Comparison of ENCODE assay signal across 9 cellular contexts in the genomic region with DNA sequence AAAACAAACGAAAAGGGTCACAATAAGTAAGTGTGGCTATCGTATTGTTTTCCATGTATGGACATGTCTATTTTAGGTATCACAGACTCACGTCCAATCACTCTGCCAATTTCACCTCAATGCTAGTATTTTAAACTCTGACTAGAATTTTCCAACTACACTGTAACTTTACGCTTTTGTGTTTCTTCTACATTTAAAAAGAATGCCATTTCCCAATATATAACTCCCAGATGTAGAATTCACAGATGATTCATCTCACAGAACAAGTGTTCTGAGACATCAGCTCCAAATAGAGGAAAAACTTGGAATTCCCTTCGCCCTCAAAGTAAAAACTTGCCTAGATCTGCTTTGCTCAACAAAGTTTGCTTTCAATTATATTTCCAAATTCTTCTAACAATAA. TPM values are rescaled to one million over a fixed set of nuclear protein-coding genes. Genes with fewer than 3 reads are reported as not detected.
DNase-seq lines count a peak whose midpoint lies in the region; ATAC-seq and TF ChIP-seq lines count a peak whose summit lies in the region.
"Had no signal": no experiment of that assay in that cellular context is flagged by ENCODE, and none has a peak within 500 bp of the region (broad histone marks: within the 10 kb centered on the region; RNA-seq: fewer than 3 reads in every experiment).

No MANE protein-coding gene starts in this region.

- ATAC-seq in left cardiac atrium (no peak), lower lobe of right lung (no peak)
- no peak for ATAC-seq in stimulated activated memory B cell treated with anti-CD40 and anti-IgM and Interleukin-4, amounts not matched to agents 10 μg/mL and 1 μg/mL and 100 μg/mL, for 72 hours

- H3K36me3 ChIP-seq in cardiac muscle cell (no peaks in the 10 kb centered on the region), breast epithelium (no peaks in the 10 kb centered on the region), lower lobe of right lung (no peaks in the 10 kb centered on the region), transverse colon (no peaks in the 10 kb centered on the region)

- H3K27me3 ChIP-seq in cardiac muscle cell = no peaks in the 10 kb centered on the region
- no peaks in the 10 kb centered on the region for H3K27me3 ChIP-seq in breast epithelium
- no peaks in the 10 kb centered on the region for H3K27me3 ChIP-seq in lower lobe of right lung (ENCODE audit: low read depth)
- H3K27me3 ChIP-seq in transverse colon = no peaks in the 10 kb centered on the region

- DNase-seq in cardiac muscle cell (ENCODE audit: low read depth in 1 of 2, low spot score in 1 of 2) = peak in 1 of 2 donors; percentile 47
- DNase-seq in left cardiac atrium = no peak
- DNase-seq in breast epithelium (ENCODE audit: low spot score in 2 of 2) = no peak
- DNase-seq in lower lobe of right lung = no peak
- DNase-seq in transverse colon = no peak
- no peak for DNase-seq in middle frontal gyrus (ENCODE audit: extremely low spot score, low spot score)
- DNase-seq in CD14-positive monocyte (ENCODE audit: low spot score) = no peak

- H3K4me3 ChIP-seq in cardiac muscle cell = no peak overlapping the region
- H3K4me3 ChIP-seq in breast epithelium = no peak overlapping the region
- H3K4me3 ChIP-seq in lower lobe of right lung = no peak overlapping the region
- no peak overlapping the region for H3K4me3 ChIP-seq in transverse colon

- H3K4me3 Mint-ChIP-seq in stimulated activated memory B cell treated with anti-CD40 and anti-IgM and Interleukin-4, amounts not matched to agents 10 μg/mL and 1 μg/mL and 100 μg/mL, for 72 hours = no peak overlapping the region
- no peak overlapping the region for H3K4me3 Mint-ChIP-seq in CD14-positive monocyte
- H3K4me3 Mint-ChIP-seq: B cell had no signal

- TF ChIP-seq EP300 in transverse colon (IDR thresholded peaks at IDR 0.05; ENCODE audit: low read depth) = no peak

- in situ Hi-C loops in transverse colon (cut with MboI; ENCODE audit: low pct_ligation_motif_present in 1 of 4, low pct_unique_long_range_greater_than_20kb in 1 of 4, low sequenced_read_pairs in 3 of 4) = no loop called here

- H3K27ac Mint-ChIP-seq in stimulated activated memory B cell treated with anti-CD40 and anti-IgM and Interleukin-4, amounts not matched to agents 10 μg/mL and 1 μg/mL and 100 μg/mL, for 72 hours = no peak overlapping the region
- H3K27ac Mint-ChIP-seq in CD14-positive monocyte = no peak overlapping the region
- H3K27ac Mint-ChIP-seq: B cell had no signal

- H3K27me3 Mint-ChIP-seq in stimulated activated memory B cell treated with anti-CD40 and anti-IgM and Interleukin-4, amounts not matched to agents 10 μg/mL and 1 μg/mL and 100 μg/mL, for 72 hours = no peaks in the 10 kb centered on the region
- H3K27me3 Mint-ChIP-seq in CD14-positive monocyte (ENCODE audit: low read depth in 3 of 3) = no peaks in the 10 kb centered on the region

- intact Hi-C loops in left cardiac atrium (cut with DNase I) (no loop called here), breast epithelium (cut with DNase I; ENCODE audit: low total_unique reads) (no loop called here), lower lobe of right lung (cut with DNase I) (no loop called here), transverse colon (cut with DNase I; ENCODE audit: low total_unique reads) (no loop called here), CD14-positive monocyte (cut with micrococcal nuclease) (no loop called here)

- H3K9me3 ChIP-seq in cardiac muscle cell (ENCODE audit: low read depth) = no peaks in the 10 kb centered on the region
- no peaks in the 10 kb centered on the region for H3K9me3 ChIP-seq in breast epithelium
- no peaks in the 10 kb centered on the region for H3K9me3 ChIP-seq in lower lobe of right lung
- no peaks in the 10 kb centered on the region for H3K9me3 ChIP-seq in transverse colon

- TF ChIP-seq CTCF in cardiac muscle cell (IDR thresholded peaks at IDR 0.05; ENCODE audit: low read depth, low read length) (no peak), breast epithelium (IDR thresholded peaks at IDR 0.05) (no peak), lower lobe of right lung (IDR thresholded peaks at IDR 0.05) (no peak), transverse colon (IDR thresholded peaks at IDR 0.05) (no peak), CD14-positive monocyte (IDR thresholded peaks at IDR 0.05) (no peak)

- H3K9me3 Mint-ChIP-seq in stimulated activated memory B cell treated with anti-CD40 and anti-IgM and Interleukin-4, amounts not matched to agents 10 μg/mL and 1 μg/mL and 100 μg/mL, for 72 hours = no peaks in the 10 kb centered on the region
- H3K9me3 Mint-ChIP-seq in CD14-positive monocyte = no peaks in the 10 kb centered on the region

- peaks cover 7% of the 10 kb centered on the region for H3K4me1 Mint-ChIP-seq in stimulated activated memory B cell treated with anti-CD40 and anti-IgM and Interleukin-4, amounts not matched to agents 10 μg/mL and 1 μg/mL and 100 μg/mL, for 72 hours
- H3K4me1 Mint-ChIP-seq in CD14-positive monocyte = peaks cover 25% of the 10 kb centered on the region

- H3K27ac ChIP-seq in cardiac muscle cell (peak overlapping the region; percentile 38), breast epithelium (peak overlapping the region; percentile 85 to 93), lower lobe of right lung (peak overlapping the region; percentile 48), transverse colon (peak overlapping the region; percentile 94 to 99 (median 96))

- 71 to 73% methylated on average over 5 of the region's 5 CpGs for whole genome bisulfite sequencing in transverse colon (ENCODE audit: low coverage in 1 of 2), 2 donors

- TF ChIP-seq POLR2A in breast epithelium (IDR thresholded peaks at IDR 0.05) = no peak
- TF ChIP-seq POLR2A in transverse colon (IDR thresholded peaks at IDR 0.05) = no peak

- H3K36me3 Mint-ChIP-seq in stimulated activated memory B cell treated with anti-CD40 and anti-IgM and Interleukin-4, amounts not matched to agents 10 μg/mL and 1 μg/mL and 100 μg/mL, for 72 hours = no peaks in the 10 kb centered on the region
- no peaks in the 10 kb centered on the region for H3K36me3 Mint-ChIP-seq in CD14-positive monocyte

- H3K4me1 ChIP-seq in cardiac muscle cell (ENCODE audit: low read depth) = peaks cover 59% of the 10 kb centered on the region
- peaks cover 8 to 48% of the 10 kb centered on the region in 2 donors for H3K4me1 ChIP-seq in breast epithelium
- peaks cover 91% of the 10 kb centered on the region for H3K4me1 ChIP-seq in lower lobe of right lung
- H3K4me1 ChIP-seq in transverse colon = peaks cover 41 to 97% (median 78%) of the 10 kb centered on the region in 4 donors

RNA-seq across cellular contexts. Expression of gene LRIG1, which starts 14.2 kb away (rescaled TPM):
- total RNA-seq in cardiac muscle cell (33.2 and 51.1 TPM in 2 replicates), left cardiac atrium (100 to 1,000 TPM in 1 of 2 donors, 10 to 100 TPM in 1; 88.8 to 115 TPM), breast epithelium (100 to 1,000 TPM in 2 of 3 donors, 10 to 100 TPM in 1; 66.1 to 227 (median 131) TPM), lower lobe of right lung (54.2 TPM), transverse colon (10 to 100 TPM; 67.2 to 87.6 (median 79.3) TPM)
- polyA plus RNA-seq in cardiac muscle cell (27.8 and 35.6 TPM in 2 replicates), CD14-positive monocyte (1 to 10 TPM in 1 of 2 donors, under 1 TPM in 1; 0.82 to 1.0 TPM)

Comparison
In these comparisons a context has a peak if more than half of its experiments do, and no peak if none do; other contexts are left out.
1. H3K27ac ChIP-seq: peak in every context shown above with its lines; median percentile 96 in transverse colon; 89 in breast epithelium; 48 in lower lobe of right lung; 38 in cardiac muscle cell.